In the genomic region with DNA sequence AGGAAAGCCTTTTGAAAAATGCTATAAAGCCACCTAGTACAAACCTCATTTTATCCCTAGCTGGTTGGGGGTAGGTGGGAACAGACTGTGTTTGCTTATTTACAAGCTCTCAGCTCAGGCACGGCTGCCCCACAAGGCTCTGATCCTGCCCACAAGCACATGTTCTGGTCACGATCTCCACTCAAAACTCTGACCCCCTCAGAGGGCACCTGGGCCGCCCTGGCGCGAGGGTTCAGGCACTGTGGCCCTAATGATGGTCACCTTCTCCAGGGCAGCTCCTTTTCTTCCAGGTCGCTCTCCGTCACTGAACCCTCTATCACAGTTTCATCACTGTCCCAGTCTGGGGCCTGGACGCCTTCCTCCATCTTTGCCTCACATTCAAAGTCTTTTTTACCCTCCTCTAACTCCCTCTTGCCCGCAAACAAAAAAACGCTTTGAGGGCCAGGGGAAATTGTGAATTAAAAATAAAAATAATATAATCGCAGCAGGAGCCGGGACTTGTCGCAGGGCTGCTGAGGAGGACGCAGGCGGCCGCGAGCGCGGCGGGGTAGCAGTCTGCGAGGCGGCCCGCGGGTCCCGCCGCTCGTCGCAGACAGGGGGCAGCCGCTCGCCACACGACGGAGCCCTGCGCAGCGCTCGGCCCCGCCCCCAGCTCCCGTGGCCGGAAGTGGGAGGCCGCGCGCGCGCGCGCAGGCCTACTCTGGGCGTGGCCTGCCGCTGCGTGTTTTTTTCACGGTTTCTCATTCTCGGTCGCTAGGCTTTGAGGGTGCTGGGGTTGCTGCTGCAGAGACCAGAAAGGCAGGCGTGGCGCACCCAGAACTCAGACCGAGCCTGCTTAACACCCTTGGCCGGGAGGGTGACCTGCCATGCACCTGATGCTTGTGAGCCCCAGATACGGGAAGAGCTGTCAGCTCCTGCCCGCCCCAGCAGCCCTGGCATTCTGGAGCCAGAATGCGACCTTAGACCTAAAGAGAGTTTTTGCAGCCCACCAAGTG, we compare ENCODE assay signal across 1 cellular context.
TF ChIP-seq lines count a peak whose summit lies in the region.

A gene with protein sequence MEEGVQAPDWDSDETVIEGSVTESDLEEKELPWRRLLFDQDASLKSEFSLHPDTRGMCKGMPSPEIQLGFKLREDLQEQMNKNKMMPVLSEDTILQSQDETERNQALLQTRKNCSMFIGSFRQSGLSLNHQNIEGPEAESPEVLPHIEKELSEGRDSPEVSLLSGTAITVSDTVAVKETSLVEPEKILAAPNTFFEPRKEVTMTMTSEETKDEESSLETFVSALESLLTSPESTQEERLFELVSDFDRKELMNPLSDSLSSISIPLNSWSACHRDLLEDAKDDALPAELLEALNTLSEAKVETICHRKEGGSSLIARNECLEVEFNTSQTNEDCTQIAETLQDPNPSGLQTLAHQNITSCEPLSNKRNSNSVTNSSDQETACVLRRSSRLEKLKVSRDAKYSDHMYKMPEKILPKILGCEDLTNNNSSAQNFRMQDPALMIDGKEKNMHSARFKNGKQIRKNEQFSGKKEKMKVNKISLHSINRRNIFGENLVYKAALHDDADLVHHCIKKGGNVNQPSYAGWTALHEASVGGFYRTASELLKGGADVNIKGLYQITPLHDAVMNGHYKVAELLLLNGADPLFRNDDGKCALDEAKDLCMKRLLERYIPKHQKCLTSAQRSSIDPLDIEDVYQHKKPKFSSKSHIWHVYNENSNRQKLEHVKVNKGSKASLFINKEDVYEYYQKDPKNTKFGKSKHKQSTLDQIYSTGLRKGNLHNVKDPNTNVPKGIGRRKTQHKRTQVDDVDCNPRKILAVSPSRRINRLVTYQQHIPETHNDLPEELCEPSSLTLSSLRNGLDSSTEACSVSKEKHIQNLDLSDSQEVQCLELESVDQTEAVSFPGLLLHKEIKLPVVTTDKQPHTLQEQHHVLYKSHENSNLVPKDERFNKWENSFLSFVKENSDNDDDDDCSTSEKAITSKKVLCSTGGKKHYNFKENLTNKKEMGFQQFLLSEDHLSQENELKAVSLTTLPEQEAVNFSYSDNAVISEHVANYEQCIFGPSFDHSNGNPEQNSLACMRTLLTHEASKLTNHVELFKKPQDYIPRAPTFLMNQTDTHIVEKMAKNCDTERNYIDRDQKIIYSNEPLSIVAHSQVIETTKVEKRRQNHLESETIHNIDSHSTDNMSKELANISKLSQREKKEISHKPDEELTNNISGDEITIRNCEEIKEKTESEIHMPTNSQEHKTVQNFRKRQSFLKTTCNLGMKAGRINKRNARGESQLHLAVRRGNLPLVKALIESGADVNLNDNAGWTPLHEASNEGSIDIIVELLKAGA (N-terminal part only) (minus strand): TSS at position 557 of the 995 bp plus-strand sequence. CDS start 192 bp downstream, at position 365.

TF ChIP-seq in H1, 55 proteins besides CTCF, POLR2A, EP300 and RAD21 (continued from another document):
- TF ChIP-seq, protein P1, sequence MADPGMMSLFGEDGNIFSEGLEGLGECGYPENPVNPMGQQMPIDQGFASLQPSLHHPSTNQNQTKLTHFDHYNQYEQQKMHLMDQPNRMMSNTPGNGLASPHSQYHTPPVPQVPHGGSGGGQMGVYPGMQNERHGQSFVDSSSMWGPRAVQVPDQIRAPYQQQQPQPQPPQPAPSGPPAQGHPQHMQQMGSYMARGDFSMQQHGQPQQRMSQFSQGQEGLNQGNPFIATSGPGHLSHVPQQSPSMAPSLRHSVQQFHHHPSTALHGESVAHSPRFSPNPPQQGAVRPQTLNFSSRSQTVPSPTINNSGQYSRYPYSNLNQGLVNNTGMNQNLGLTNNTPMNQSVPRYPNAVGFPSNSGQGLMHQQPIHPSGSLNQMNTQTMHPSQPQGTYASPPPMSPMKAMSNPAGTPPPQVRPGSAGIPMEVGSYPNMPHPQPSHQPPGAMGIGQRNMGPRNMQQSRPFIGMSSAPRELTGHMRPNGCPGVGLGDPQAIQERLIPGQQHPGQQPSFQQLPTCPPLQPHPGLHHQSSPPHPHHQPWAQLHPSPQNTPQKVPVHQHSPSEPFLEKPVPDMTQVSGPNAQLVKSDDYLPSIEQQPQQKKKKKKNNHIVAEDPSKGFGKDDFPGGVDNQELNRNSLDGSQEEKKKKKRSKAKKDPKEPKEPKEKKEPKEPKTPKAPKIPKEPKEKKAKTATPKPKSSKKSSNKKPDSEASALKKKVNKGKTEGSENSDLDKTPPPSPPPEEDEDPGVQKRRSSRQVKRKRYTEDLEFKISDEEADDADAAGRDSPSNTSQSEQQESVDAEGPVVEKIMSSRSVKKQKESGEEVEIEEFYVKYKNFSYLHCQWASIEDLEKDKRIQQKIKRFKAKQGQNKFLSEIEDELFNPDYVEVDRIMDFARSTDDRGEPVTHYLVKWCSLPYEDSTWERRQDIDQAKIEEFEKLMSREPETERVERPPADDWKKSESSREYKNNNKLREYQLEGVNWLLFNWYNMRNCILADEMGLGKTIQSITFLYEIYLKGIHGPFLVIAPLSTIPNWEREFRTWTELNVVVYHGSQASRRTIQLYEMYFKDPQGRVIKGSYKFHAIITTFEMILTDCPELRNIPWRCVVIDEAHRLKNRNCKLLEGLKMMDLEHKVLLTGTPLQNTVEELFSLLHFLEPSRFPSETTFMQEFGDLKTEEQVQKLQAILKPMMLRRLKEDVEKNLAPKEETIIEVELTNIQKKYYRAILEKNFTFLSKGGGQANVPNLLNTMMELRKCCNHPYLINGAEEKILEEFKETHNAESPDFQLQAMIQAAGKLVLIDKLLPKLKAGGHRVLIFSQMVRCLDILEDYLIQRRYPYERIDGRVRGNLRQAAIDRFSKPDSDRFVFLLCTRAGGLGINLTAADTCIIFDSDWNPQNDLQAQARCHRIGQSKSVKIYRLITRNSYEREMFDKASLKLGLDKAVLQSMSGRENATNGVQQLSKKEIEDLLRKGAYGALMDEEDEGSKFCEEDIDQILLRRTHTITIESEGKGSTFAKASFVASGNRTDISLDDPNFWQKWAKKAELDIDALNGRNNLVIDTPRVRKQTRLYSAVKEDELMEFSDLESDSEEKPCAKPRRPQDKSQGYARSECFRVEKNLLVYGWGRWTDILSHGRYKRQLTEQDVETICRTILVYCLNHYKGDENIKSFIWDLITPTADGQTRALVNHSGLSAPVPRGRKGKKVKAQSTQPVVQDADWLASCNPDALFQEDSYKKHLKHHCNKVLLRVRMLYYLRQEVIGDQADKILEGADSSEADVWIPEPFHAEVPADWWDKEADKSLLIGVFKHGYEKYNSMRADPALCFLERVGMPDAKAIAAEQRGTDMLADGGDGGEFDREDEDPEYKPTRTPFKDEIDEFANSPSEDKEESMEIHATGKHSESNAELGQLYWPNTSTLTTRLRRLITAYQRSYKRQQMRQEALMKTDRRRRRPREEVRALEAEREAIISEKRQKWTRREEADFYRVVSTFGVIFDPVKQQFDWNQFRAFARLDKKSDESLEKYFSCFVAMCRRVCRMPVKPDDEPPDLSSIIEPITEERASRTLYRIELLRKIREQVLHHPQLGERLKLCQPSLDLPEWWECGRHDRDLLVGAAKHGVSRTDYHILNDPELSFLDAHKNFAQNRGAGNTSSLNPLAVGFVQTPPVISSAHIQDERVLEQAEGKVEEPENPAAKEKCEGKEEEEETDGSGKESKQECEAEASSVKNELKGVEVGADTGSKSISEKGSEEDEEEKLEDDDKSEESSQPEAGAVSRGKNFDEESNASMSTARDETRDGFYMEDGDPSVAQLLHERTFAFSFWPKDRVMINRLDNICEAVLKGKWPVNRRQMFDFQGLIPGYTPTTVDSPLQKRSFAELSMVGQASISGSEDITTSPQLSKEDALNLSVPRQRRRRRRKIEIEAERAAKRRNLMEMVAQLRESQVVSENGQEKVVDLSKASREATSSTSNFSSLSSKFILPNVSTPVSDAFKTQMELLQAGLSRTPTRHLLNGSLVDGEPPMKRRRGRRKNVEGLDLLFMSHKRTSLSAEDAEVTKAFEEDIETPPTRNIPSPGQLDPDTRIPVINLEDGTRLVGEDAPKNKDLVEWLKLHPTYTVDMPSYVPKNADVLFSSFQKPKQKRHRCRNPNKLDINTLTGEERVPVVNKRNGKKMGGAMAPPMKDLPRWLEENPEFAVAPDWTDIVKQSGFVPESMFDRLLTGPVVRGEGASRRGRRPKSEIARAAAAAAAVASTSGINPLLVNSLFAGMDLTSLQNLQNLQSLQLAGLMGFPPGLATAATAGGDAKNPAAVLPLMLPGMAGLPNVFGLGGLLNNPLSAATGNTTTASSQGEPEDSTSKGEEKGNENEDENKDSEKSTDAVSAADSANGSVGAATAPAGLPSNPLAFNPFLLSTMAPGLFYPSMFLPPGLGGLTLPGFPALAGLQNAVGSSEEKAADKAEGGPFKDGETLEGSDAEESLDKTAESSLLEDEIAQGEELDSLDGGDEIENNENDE (IDR thresholded peaks at IDR 0.05; ENCODE audit: insufficient replicate concordance, low read length): no peak
